In genomic region chr5:138869763-138870500, GRCh38 we compare ENCODE assay signal across 13 cellular contexts. TPM values are rescaled to one million over a fixed set of nuclear protein-coding genes. Genes with fewer than 3 reads are reported as not detected.
DNase-seq lines count a peak whose midpoint lies in the region; ATAC-seq lines count a peak whose summit lies in the region.
"Had no signal": no experiment of that assay in that cellular context is flagged by ENCODE, and none has a peak within 500 bp of the region (broad histone marks: within the 10 kb centered on the region; RNA-seq: fewer than 3 reads in every experiment).

No MANE protein-coding gene starts in this region.

- DNase-seq in activated T-cell treated with anti-CD3 and anti-CD28 coated beads, Interleukin-2, amount 50 U/mL, for 4 hours: no peak
- no peak for DNase-seq in activated T-cell treated with anti-CD3 and anti-CD28 coated beads, Interleukin-2, amount 50 U/mL, for 1 hour
- DNase-seq in glomerular visceral epithelial cell (ENCODE audit: extremely low spot score): peak; percentile 49
- no peak for DNase-seq in DMS53 (lab: John Stamatoyannopoulos, UW)
- DNase-seq in DMS79 (lab: John Stamatoyannopoulos, UW): no peak
- DNase-seq: NCI-H2227 treated with DMSO at 0.1 percent for 48 hours, SHP77 treated with DMSO at 0.1 percent for 48 hours had no signal

- no peaks in the 10 kb centered on the region for H3K9me3 Mint-ChIP-seq in activated T-cell treated with anti-CD3 and anti-CD28 coated beads, Interleukin-2, amount 50 U/mL, for 4 hours
- no peaks in the 10 kb centered on the region for H3K9me3 Mint-ChIP-seq in activated T-helper 17 cell treated with anti-CD3 and anti-CD28 coated beads, Interleukin-2, amount 50 U/mL, for 72 hours
- H3K9me3 Mint-ChIP-seq: central memory CD8-positive, alpha-beta T cell; IgD-negative memory B cell had no signal

- no peaks in the 10 kb centered on the region for H3K27me3 ChIP-seq in skeletal muscle satellite cell (ENCODE audit: control insufficient read depth, insufficient read depth, low read length)

- peaks cover 36% of the 10 kb centered on the region for H3K4me1 ChIP-seq in skeletal muscle satellite cell (ENCODE audit: control insufficient read depth, insufficient read depth, low read length)

- peaks cover 9% of the 10 kb centered on the region for H3K27me3 Mint-ChIP-seq in activated T-cell treated with anti-CD3 and anti-CD28 coated beads, Interleukin-2, amount 50 U/mL, for 4 hours (ENCODE audit: low read depth)
- H3K27me3 Mint-ChIP-seq in activated T-helper 17 cell treated with anti-CD3 and anti-CD28 coated beads, Interleukin-2, amount 50 U/mL, for 72 hours: peaks cover 11% of the 10 kb centered on the region
- H3K27me3 Mint-ChIP-seq: central memory CD8-positive, alpha-beta T cell; IgD-negative memory B cell had no signal

- H3K4me1 Mint-ChIP-seq in activated T-cell treated with anti-CD3 and anti-CD28 coated beads, Interleukin-2, amount 50 U/mL, for 4 hours (ENCODE audit: low read depth): peaks cover 12% of the 10 kb centered on the region
- peaks cover 14% of the 10 kb centered on the region for H3K4me1 Mint-ChIP-seq in activated T-helper 17 cell treated with anti-CD3 and anti-CD28 coated beads, Interleukin-2, amount 50 U/mL, for 72 hours
- H3K4me1 Mint-ChIP-seq: central memory CD8-positive, alpha-beta T cell had no signal

- no peaks in the 10 kb centered on the region for H3K36me3 Mint-ChIP-seq in activated T-cell treated with anti-CD3 and anti-CD28 coated beads, Interleukin-2, amount 50 U/mL, for 4 hours (ENCODE audit: insufficient read depth)
- no peaks in the 10 kb centered on the region for H3K36me3 Mint-ChIP-seq in activated T-helper 17 cell treated with anti-CD3 and anti-CD28 coated beads, Interleukin-2, amount 50 U/mL, for 72 hours (ENCODE audit: low read depth)

- peak overlapping the region; percentile 51 for H3K9ac ChIP-seq in skeletal muscle satellite cell (ENCODE audit: low read depth, low read length)

- no peaks in the 10 kb centered on the region for H3K9me3 ChIP-seq in skeletal muscle satellite cell (replicated peaks; ENCODE audit: low read length)
- H3K9me3 ChIP-seq: neutrophil had no signal

- H3K4me3 ChIP-seq in skeletal muscle satellite cell (ENCODE audit: low read length): peak overlapping the region; percentile 31

- H3K4me2 ChIP-seq in skeletal muscle satellite cell (ENCODE audit: low read length): peak overlapping the region; percentile 66

- peak; percentile 83 to 84 for ATAC-seq in activated T-cell treated with anti-CD3 and anti-CD28 coated beads, Interleukin-2, amount 50 U/mL, for 4 hours
- peak; percentile 90 for ATAC-seq in activated T-helper 17 cell treated with anti-CD3 and anti-CD28 coated beads, Interleukin-2, amount 50 U/mL, for 72 hours (replicated peaks)
- no peak for ATAC-seq in GM18517 (IDR thresholded peaks at IDR 0.05; ENCODE audit: unreplicated experiment)

- H3K4me3 Mint-ChIP-seq in activated T-cell treated with anti-CD3 and anti-CD28 coated beads, Interleukin-2, amount 50 U/mL, for 4 hours: no peak overlapping the region
- peak overlapping the region; percentile 39 for H3K4me3 Mint-ChIP-seq in activated T-helper 17 cell treated with anti-CD3 and anti-CD28 coated beads, Interleukin-2, amount 50 U/mL, for 72 hours
- H3K4me3 Mint-ChIP-seq: central memory CD8-positive, alpha-beta T cell; IgD-negative memory B cell had no signal

- no peaks in the 10 kb centered on the region for H3K36me3 ChIP-seq in skeletal muscle satellite cell (ENCODE audit: insufficient read depth, low read length)
- H3K36me3 ChIP-seq: neutrophil had no signal

- H3K27ac Mint-ChIP-seq in activated T-helper 17 cell treated with anti-CD3 and anti-CD28 coated beads, Interleukin-2, amount 50 U/mL, for 72 hours: peak overlapping the region; percentile 68
- H3K27ac Mint-ChIP-seq: IgD-negative memory B cell had no signal

RNA-seq across cellular contexts. Expression of gene LRRTM2, which starts 5.2 kb away (rescaled TPM):
- under 1 TPM; 0.05 to 0.33 (median 0.20) TPM for total RNA-seq in activated T-cell treated with anti-CD3 and anti-CD28 coated beads, Interleukin-2, amount 50 U/mL, for 4 hours
- total RNA-seq in activated T-helper 17 cell treated with anti-CD3 and anti-CD28 coated beads, Interleukin-2, amount 50 U/mL, for 72 hours: under 1 TPM in 1 of 2 donors, not detected in 1; 0.13 TPM
- total RNA-seq in skeletal muscle satellite cell (2012; rRNA removed): 0.66 and 1.3 TPM in 2 replicates
